3 cellular contexts compared by ENCODE assay signal in genomic region chr2:81786809-81787208, GRCh38.
"Had no signal": no experiment of that assay in that cellular context is flagged by ENCODE, and none has a peak within 500 bp of the region (broad histone marks: within the 10 kb centered on the region; RNA-seq: fewer than 3 reads in every experiment).

No MANE protein-coding gene starts in this region.

- DNase-seq: GDM1, GF-D8 had no signal

- H3K4me3 ChIP-seq: GM12878 had no signal
